27 cellular contexts compared by ENCODE assay signal in the genomic region with DNA sequence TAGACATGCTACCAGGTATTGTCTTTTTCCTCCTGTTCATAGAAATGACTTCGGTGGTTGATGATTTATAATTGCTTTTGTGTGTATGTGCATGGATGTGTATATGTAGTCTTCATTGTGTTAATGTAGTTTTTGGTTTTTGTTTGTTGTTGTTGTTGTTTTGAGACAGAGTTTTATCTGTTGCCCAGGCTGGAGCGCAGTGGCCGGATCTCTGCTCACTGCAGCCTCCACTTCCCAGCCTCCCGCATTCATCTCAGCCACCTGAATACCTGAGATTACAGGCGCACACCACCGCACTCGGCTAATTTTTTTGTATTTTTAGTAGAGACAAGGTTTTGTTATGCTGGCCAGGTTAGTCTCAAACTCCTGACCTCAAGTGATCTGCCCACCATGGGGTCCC.
"Had no signal": no experiment of that assay in that cellular context is flagged by ENCODE, and none has a peak within 500 bp of the region (broad histone marks: within the 10 kb centered on the region; RNA-seq: fewer than 3 reads in every experiment).

No MANE protein-coding gene starts in this region.

- H3K9me3 ChIP-seq: pancreas, psoas muscle, right atrium auricular region, spleen, thoracic aorta, upper lobe of right lung had no signal

- H3K27me3 ChIP-seq: brain microvascular endothelial cell, hepatocyte, pancreas, right atrium auricular region, spleen, upper lobe of right lung had no signal

- H2AFZ ChIP-seq: hepatocyte had no signal

- H3K36me3 Mint-ChIP-seq: natural killer cell had no signal

- H3K4me3 ChIP-seq: hepatocyte, lung, pancreas, psoas muscle, right atrium auricular region, spleen, thoracic aorta, upper lobe of right lung had no signal

- H3K36me3 ChIP-seq: brain microvascular endothelial cell, pancreas, right atrium auricular region, thoracic aorta, upper lobe of right lung had no signal

- DNase-seq: activated B cell treated with CpG ODN at 0.5 μM for 24 hours; activated CD4-positive, alpha-beta memory T cell treated with anti-CD3 and anti-CD28 coated beads for 36 hours; activated CD4-positive, alpha-beta T cell treated with anti-CD3 and anti-CD28 coated beads for 36 hours; activated effector memory CD4-positive, alpha-beta T cell treated with anti-CD3 and anti-CD28 coated beads, Interleukin-2, amount 50 U/mL, for 16 hours; activated T-cell treated with anti-CD3 and anti-CD28 coated beads for 4 hours; anterior cingulate cortex; brain microvascular endothelial cell; caudate nucleus; dermis blood vessel endothelial cell; effector memory CD4-positive, alpha-beta T cell; glutamatergic neuron; immature natural killer cell; natural killer cell; pancreas; psoas muscle; spleen; stimulated activated CD4-positive, alpha-beta T cell treated with anti-CD3 and anti-CD28 coated beads, Interleukin-4, amount 100 ng/mL, for 1 hour; stimulated activated naive CD4-positive, alpha-beta T cell; T1000; upper lobe of right lung had no signal

- H3K27ac Mint-ChIP-seq: activated B cell treated with CpG ODN at 0.5 μM for 24 hours; activated CD4-positive, alpha-beta memory T cell treated with anti-CD3 and anti-CD28 coated beads for 36 hours; activated CD4-positive, alpha-beta T cell treated with anti-CD3 and anti-CD28 coated beads for 36 hours; activated naive CD4-positive, alpha-beta T cell treated with anti-CD3 and anti-CD28 coated beads, Interleukin-2, amount 50 U/mL, for 24 hours; mesothelial cell of epicardium; natural killer cell; T-helper 1 cell treated with Interleukin-12 subunit alpha and Interleukin-12 subunit beta and Interleukin-4 antibody, amounts not matched to agents 30 μg/mL and 1 μg/mL, for 36 hours had no signal

- H3K27ac ChIP-seq: brain microvascular endothelial cell, hepatocyte, pancreas, psoas muscle, right atrium auricular region, thoracic aorta, upper lobe of right lung had no signal

- H3K9me3 Mint-ChIP-seq: activated B cell treated with CpG ODN at 0.5 μM for 24 hours; activated CD4-positive, alpha-beta memory T cell treated with anti-CD3 and anti-CD28 coated beads for 36 hours; activated naive CD4-positive, alpha-beta T cell treated with anti-CD3 and anti-CD28 coated beads, Interleukin-2, amount 50 U/mL, for 24 hours; immature natural killer cell; mesothelial cell of epicardium; natural killer cell; T-helper 1 cell treated with Interleukin-12 subunit alpha and Interleukin-12 subunit beta and Interleukin-4 antibody, amounts not matched to agents 30 μg/mL and 1 μg/mL, for 36 hours had no signal

- H3K4me3 Mint-ChIP-seq: activated B cell treated with CpG ODN at 0.5 μM for 24 hours; activated CD4-positive, alpha-beta memory T cell treated with anti-CD3 and anti-CD28 coated beads for 36 hours; activated CD4-positive, alpha-beta T cell treated with anti-CD3 and anti-CD28 coated beads for 36 hours; activated naive CD4-positive, alpha-beta T cell treated with anti-CD3 and anti-CD28 coated beads, Interleukin-2, amount 50 U/mL, for 24 hours; immature natural killer cell; mesothelial cell of epicardium; natural killer cell; T-helper 1 cell treated with Interleukin-12 subunit alpha and Interleukin-12 subunit beta and Interleukin-4 antibody, amounts not matched to agents 30 μg/mL and 1 μg/mL, for 36 hours had no signal

- H3K27me3 Mint-ChIP-seq: activated B cell treated with CpG ODN at 0.5 μM for 24 hours; activated CD4-positive, alpha-beta T cell treated with anti-CD3 and anti-CD28 coated beads for 36 hours; activated naive CD4-positive, alpha-beta T cell treated with anti-CD3 and anti-CD28 coated beads, Interleukin-2, amount 50 U/mL, for 24 hours had no signal
